Comparison of ENCODE assay signal across 2 cellular contexts in genomic region chr7:87364246-87364645, GRCh38.
A peak's percentile ranks its signal among the peaks of the same experiment; 100 is the strongest.
TF ChIP-seq lines count a peak whose summit lies in the region.

No MANE protein-coding gene starts in this region.

TF ChIP-seq in K562, 482 proteins besides CTCF, POLR2A, EP300 and RAD21:
- TF ChIP-seq CEBPB (tag; IDR thresholded peaks at IDR 0.05) (peak; percentile 11; the same call in 1 of the 2 replicates), NFE2 (IDR thresholded peaks at IDR 0.05; ENCODE audit: low read depth) (no peak), NR0B1 (IDR thresholded peaks at IDR 0.05; ENCODE audit: partially characterized antibody) (no peak), MCM3 (IDR thresholded peaks at IDR 0.05) (no peak), USF2 (CRISPR knock-in tag; IDR thresholded peaks at IDR 0.05) (no peak)
TF ChIP-seq in K562: peak in this region for 1.

TF ChIP-seq in HepG2, 621 proteins besides CTCF, POLR2A, EP300 and RAD21:
- peak; percentile 17; the same call in 1 of the 2 replicates for TF ChIP-seq ZNF644 (CRISPR knock-in tag; IDR thresholded peaks at IDR 0.05; ENCODE audit: low read depth)
- no peak for TF ChIP-seq ZNF784 (CRISPR knock-in tag; IDR thresholded peaks at IDR 0.05; ENCODE audit: borderline replicate concordance)
- peak; percentile 47 for TF ChIP-seq PAXIP1 (CRISPR knock-in tag; conservative IDR thresholded peaks at IDR 0.05)
- peak; percentile 77 for TF ChIP-seq FOXA3 (CRISPR knock-in tag; IDR thresholded peaks at IDR 0.05)
- 0 out of 2 replicates have a peak, but pooled peaks have one; percentile 11 for TF ChIP-seq GATAD2A (CRISPR knock-in tag; IDR thresholded peaks at IDR 0.05)
- no peak for TF ChIP-seq ZNF124 (CRISPR knock-in tag; IDR thresholded peaks at IDR 0.05)
- TF ChIP-seq ZMYM4 (CRISPR knock-in tag; IDR thresholded peaks at IDR 0.05) = peak; percentile 56; the same call in 1 of the 2 replicates
- peak; percentile 41; the same call in 1 of the 2 replicates for TF ChIP-seq ELF3 (CRISPR knock-in tag; IDR thresholded peaks at IDR 0.05)
- peak; percentile 37; the same call in 1 of the 2 replicates for TF ChIP-seq HNF4A (CRISPR knock-in tag; IDR thresholded peaks at IDR 0.05)
- TF ChIP-seq NCOA2 (CRISPR knock-in tag; IDR thresholded peaks at IDR 0.05) = 0 out of 2 replicates have a peak, but pooled peaks have one; percentile 26
- TF ChIP-seq ZNF331 (CRISPR knock-in tag; IDR thresholded peaks at IDR 0.05) = no peak
- peak; percentile 97 for TF ChIP-seq THRA (CRISPR knock-in tag; IDR thresholded peaks at IDR 0.05; ENCODE audit: borderline replicate concordance)
- no peak for TF ChIP-seq FOXA1 (IDR thresholded peaks at IDR 0.05)
- peak; percentile 63; the same call in 1 of the 2 replicates for TF ChIP-seq FOXA1 (CRISPR knock-in tag; IDR thresholded peaks at IDR 0.05)
- peak; percentile 95 for TF ChIP-seq RXRB (CRISPR knock-in tag; IDR thresholded peaks at IDR 0.05; ENCODE audit: borderline replicate concordance)
- 0 out of 2 replicates have a peak, but pooled peaks have one; percentile 14 for TF ChIP-seq RARA (CRISPR knock-in tag; IDR thresholded peaks at IDR 0.05)
- 0 out of 2 replicates have a peak, but pooled peaks have one; percentile 51 for TF ChIP-seq ESRRA (CRISPR knock-in tag; IDR thresholded peaks at IDR 0.05; ENCODE audit: low read depth)
- TF ChIP-seq ARID5B (CRISPR knock-in tag; IDR thresholded peaks at IDR 0.05) = peak; percentile 51
- no peak for TF ChIP-seq ISX (CRISPR knock-in tag; conservative IDR thresholded peaks at IDR 0.05)
- TF ChIP-seq ELF1 (CRISPR knock-in tag; IDR thresholded peaks at IDR 0.05) = 0 out of 2 replicates have a peak, but pooled peaks have one; percentile 6
